3 cellular contexts compared by ENCODE assay signal in the genomic region with DNA sequence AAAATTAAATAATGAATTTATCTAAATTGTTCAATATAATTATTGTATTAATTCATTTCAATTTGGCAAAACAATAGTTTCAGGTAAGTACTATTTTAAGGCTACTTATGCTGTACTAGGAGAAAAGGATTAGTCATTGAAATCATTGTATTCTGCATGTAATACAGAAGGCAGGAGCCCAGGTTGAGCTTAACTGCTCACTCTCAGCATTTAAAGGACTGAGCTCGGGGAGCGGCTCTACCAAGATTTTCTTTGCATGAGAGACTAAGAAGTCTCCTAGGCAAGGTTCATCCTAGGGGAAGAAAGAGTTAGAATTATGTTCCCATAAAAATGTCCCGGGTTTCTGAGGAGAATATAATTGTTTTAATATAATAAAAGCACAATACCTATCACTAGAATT.
"Had no signal": no experiment of that assay in that cellular context is flagged by ENCODE, and none has a peak within 500 bp of the region (broad histone marks: within the 10 kb centered on the region; RNA-seq: fewer than 3 reads in every experiment).

No MANE protein-coding gene starts in this region.

- DNase-seq: GDM1, GF-D8 had no signal

- ATAC-seq: GM12878 had no signal

- H3K4me3 ChIP-seq: GM12878 had no signal
